ENCODE assay signal across 7 cellular contexts in genomic region chr5:149552038-149552494, GRCh38. TPM values are rescaled to one million over a fixed set of nuclear protein-coding genes. Genes with fewer than 3 reads are reported as not detected.
DNase-seq lines count a peak whose midpoint lies in the region; ATAC-seq, FAIRE-seq and TF ChIP-seq lines count a peak whose summit lies in the region.

No MANE protein-coding gene starts in this region.

- H4K8ac ChIP-seq in IMR-90 (ENCODE audit: low read depth in 2 of 2, low read length in 2 of 2) = peak overlapping the region; percentile 84 to 94

- ATAC-seq in IMR-90 (ENCODE audit: low read depth) = no peak
- no peak for ATAC-seq in activated naive CD8-positive, alpha-beta T cell treated with anti-CD3 and anti-CD28 coated beads, Interleukin-2, amount 50 U/mL, for 24 hours
- ATAC-seq in GM19324 (IDR thresholded peaks at IDR 0.05; ENCODE audit: low FRiP score, unreplicated experiment) = no peak

- H3K9me1 ChIP-seq in IMR-90 (ENCODE audit: insufficient read depth, low read length) (no peaks in the 10 kb centered on the region), keratinocyte (ENCODE audit: control insufficient read depth, extremely low read depth, insufficient read depth, low read length) (no peaks in the 10 kb centered on the region)

- H2AK9ac ChIP-seq in IMR-90 (replicated peaks; ENCODE audit: low read depth, low read length, poor library complexity) = no peak overlapping the region

- H3K4me1 ChIP-seq in IMR-90 (ENCODE audit: control insufficient read depth, insufficient read depth, low read length) (no peaks in the 10 kb centered on the region), keratinocyte (ENCODE audit: control insufficient read depth, extremely low read depth, insufficient read depth, low read length) (peaks cover 30% of the 10 kb centered on the region), subcutaneous abdominal adipose tissue (ENCODE audit: control insufficient read depth in 5 of 5, insufficient read depth in 5 of 5, low read length in 5 of 5) (peaks cover 0 to 31% (median 29%) of the 10 kb centered on the region in 5 donors)

- peak overlapping the region; percentile 64 for H3K4me3 ChIP-seq in IMR-90 (ENCODE audit: insufficient read depth, low read depth, low read length)
- H3K4me3 ChIP-seq in keratinocyte (ENCODE audit: control insufficient read depth in 2 of 3, extremely low read depth in 1 of 3, insufficient read depth in 2 of 3, low read depth in 1 of 3, low read length in 3 of 3) = peak overlapping the region; percentile 77 to 100 (median 84)
- H3K4me3 ChIP-seq in subcutaneous abdominal adipose tissue (ENCODE audit: low read depth in 1 of 5, low read length in 5 of 5) = peak overlapping the region; percentile 81 to 100 (median 99)

- intact Hi-C loops in IMR-90 (cut with micrococcal nuclease) = loop anchor here (5.0 kb wide), 1 partner anchor 35 kb away; no protein-coding TSS in a partner anchor

- peak overlapping the region; percentile 97 for H3K14ac ChIP-seq in IMR-90 (replicated peaks; ENCODE audit: low read depth, low read length)

- H3K4me1 Mint-ChIP-seq in activated naive CD8-positive, alpha-beta T cell treated with anti-CD3 and anti-CD28 coated beads, Interleukin-2, amount 50 U/mL, for 24 hours = peaks cover 34% of the 10 kb centered on the region

- no peaks in the 10 kb centered on the region for H3K27me3 Mint-ChIP-seq in activated naive CD8-positive, alpha-beta T cell treated with anti-CD3 and anti-CD28 coated beads, Interleukin-2, amount 50 U/mL, for 24 hours

- H3K27me3 ChIP-seq in IMR-90 (ENCODE audit: control insufficient read depth, insufficient read depth, low read length) (no peaks in the 10 kb centered on the region), keratinocyte (ENCODE audit: control insufficient read depth, extremely low read depth, insufficient read depth, low read length) (no peaks in the 10 kb centered on the region), subcutaneous abdominal adipose tissue (ENCODE audit: control insufficient read depth in 5 of 5, insufficient read depth in 4 of 5, low read length in 5 of 5) (no peaks in the 10 kb centered on the region)

- no peak overlapping the region for H2BK20ac ChIP-seq in IMR-90 (ENCODE audit: low read depth, low read length)

- H3K27ac Mint-ChIP-seq in activated naive CD8-positive, alpha-beta T cell treated with anti-CD3 and anti-CD28 coated beads, Interleukin-2, amount 50 U/mL, for 24 hours = peak overlapping the region; percentile 99

- peaks cover 45% of the 10 kb centered on the region for H3K79me2 ChIP-seq in keratinocyte (ENCODE audit: control insufficient read depth, insufficient read depth, low read length)

- peaks cover 35% of the 10 kb centered on the region for H3K36me3 Mint-ChIP-seq in activated naive CD8-positive, alpha-beta T cell treated with anti-CD3 and anti-CD28 coated beads, Interleukin-2, amount 50 U/mL, for 24 hours (ENCODE audit: low read depth)

- H3K9me3 ChIP-seq in IMR-90 (ENCODE audit: control insufficient read depth, insufficient read depth, low read length) = no peaks in the 10 kb centered on the region
- no peaks in the 10 kb centered on the region for H3K9me3 ChIP-seq in keratinocyte (ENCODE audit: control insufficient read depth, low read depth, low read length)
- no peaks in the 10 kb centered on the region for H3K9me3 ChIP-seq in subcutaneous abdominal adipose tissue (ENCODE audit: control insufficient read depth in 5 of 5, low read length in 5 of 5)

- peak overlapping the region; percentile 99 for H3K4me3 Mint-ChIP-seq in activated naive CD8-positive, alpha-beta T cell treated with anti-CD3 and anti-CD28 coated beads, Interleukin-2, amount 50 U/mL, for 24 hours

- peak overlapping the region; percentile 89 for H3K4ac ChIP-seq in IMR-90 (ENCODE audit: low read depth, low read length)

- H3K4me2 ChIP-seq in IMR-90 (ENCODE audit: low read depth, low read length) (peak overlapping the region; percentile 78), keratinocyte (ENCODE audit: control insufficient read depth, extremely low read depth, insufficient read depth, low read depth, low read length) (peak overlapping the region; percentile 93)

- no peak overlapping the region for H2BK15ac ChIP-seq in IMR-90 (ENCODE audit: low read depth, low read length)

- H3K9ac ChIP-seq in IMR-90 (ENCODE audit: low read depth, low read length) (peak overlapping the region; percentile 67), keratinocyte (ENCODE audit: control insufficient read depth, extremely low read depth, insufficient read depth, low read length) (peak overlapping the region; percentile 100), subcutaneous abdominal adipose tissue (ENCODE audit: low read length in 5 of 5) (peak overlapping the region; percentile 40 to 100 (median 100))

- WGBS in IMR-90 (ENCODE audit: extremely low coverage in 2 of 2, insufficient read length in 1 of 2), 2 experiments = no CpG with 5 or more reads among the region's 6 CpGs

- peaks cover 22% of the 10 kb centered on the region for H3K36me3 ChIP-seq in IMR-90 (ENCODE audit: control insufficient read depth, insufficient read depth, low read length)
- peaks cover 5 to 24% of the 10 kb centered on the region in 2 experiments for H3K36me3 ChIP-seq in keratinocyte (ENCODE audit: control insufficient read depth in 2 of 2, extremely low read depth in 1 of 2, insufficient read depth in 2 of 2, low read length in 2 of 2)
- H3K36me3 ChIP-seq in subcutaneous abdominal adipose tissue (ENCODE audit: control insufficient read depth in 5 of 5, insufficient read depth in 5 of 5, low read length in 5 of 5) = peaks cover 0 to 6% (median 1%) of the 10 kb centered on the region in 5 donors

- no peak for TF ChIP-seq RAD21 in IMR-90 (IDR thresholded peaks at IDR 0.05; ENCODE audit: low read length)

- H4K20me1 ChIP-seq in IMR-90 (ENCODE audit: insufficient read depth, low read length) (peaks cover 26% of the 10 kb centered on the region), keratinocyte (ENCODE audit: control insufficient read depth, extremely low read depth, insufficient read depth, low read length) (peaks cover 2% of the 10 kb centered on the region)

- H2AK5ac ChIP-seq in IMR-90 (ENCODE audit: low read depth, low read length) = peak overlapping the region; percentile 72; the same call in 1 of the 2 replicates

- no peak for TF ChIP-seq POLR2A in IMR-90 (IDR thresholded peaks at IDR 0.05; ENCODE audit: low read depth, low read length)

- H3K18ac ChIP-seq in IMR-90 (ENCODE audit: low read depth, low read length) = peak overlapping the region; percentile 25; the same call in 1 of the 2 replicates

- H2AFZ ChIP-seq in IMR-90 (replicated peaks; ENCODE audit: low read length, poor library complexity) (no peak overlapping the region), keratinocyte (ENCODE audit: control insufficient read depth, low read length) (peak overlapping the region; percentile 50)

- H3K27ac ChIP-seq in IMR-90 (ENCODE audit: insufficient read depth, low read length) = peak overlapping the region; percentile 80
- peak overlapping the region; percentile 98 for H3K27ac ChIP-seq in keratinocyte (ENCODE audit: control insufficient read depth, insufficient read depth, low read length)
- H3K27ac ChIP-seq in subcutaneous abdominal adipose tissue (ENCODE audit: low read depth, low read length) = peak overlapping the region; percentile 94

- peak overlapping the region; percentile 96; the same call in 1 of the 2 replicates for H3K23ac ChIP-seq in IMR-90 (ENCODE audit: low read depth, low read length)

- H3K9me3 Mint-ChIP-seq in activated naive CD8-positive, alpha-beta T cell treated with anti-CD3 and anti-CD28 coated beads, Interleukin-2, amount 50 U/mL, for 24 hours = no peaks in the 10 kb centered on the region

- H4K91ac ChIP-seq in IMR-90 (ENCODE audit: insufficient read depth, low read depth, low read length) = peak overlapping the region; percentile 81

- peaks cover 4 to 7% of the 10 kb centered on the region in 2 experiments; a peak in 1 of 4 replicates for H3K79me1 ChIP-seq in IMR-90 (ENCODE audit: low read depth in 1 of 2, low read length in 2 of 2)

- in situ Hi-C loops in IMR-90 (cut with MboI; ENCODE audit: low sequenced_read_pairs) = loop anchor here (25.0 kb wide), 1 partner anchor 390 kb away; no protein-coding TSS in a partner anchor

- DNase-seq in IMR-90 (no peak), keratinocyte (ENCODE audit: low read depth, low spot score) (no peak), NCI-H1417 (lab: John Stamatoyannopoulos, UW) (no peak), NCI-H146 treated with DMSO at 0.1 percent for 48 hours (lab: John Stamatoyannopoulos, UW; ENCODE audit: unreplicated experiment) (no peak)
- DNase-seq in activated naive CD8-positive, alpha-beta T cell treated with anti-CD3 and anti-CD28 coated beads, Interleukin-2, amount 50 U/mL, for 24 hours = no peak

- POLR2A ChIA-PET in IMR-90 (lab: Charles Lee; ENCODE audit: unreplicated experiment) = interaction anchor here (1.0 kb wide), 1 partner anchor 106 kb away, joined by 4 read pairs; no protein-coding TSS in a partner anchor

- dilution Hi-C loops in IMR-90 (cut with HindIII; ENCODE audit: low sequenced_read_pairs, unreplicated experiment) (no loop called here), keratinocyte (cut with MboI; ENCODE audit: extremely low pct_ligation_motif_present, low sequenced_read_pairs) (no loop called here)

- H2BK5ac ChIP-seq in IMR-90 (ENCODE audit: low read depth, low read length, poor library complexity, severe bottlenecking) = peak overlapping the region; percentile 74

- H3K56ac ChIP-seq in IMR-90 (ENCODE audit: extremely low read depth, insufficient read depth, low read length) = peak overlapping the region; percentile 95

- no peak for TF ChIP-seq CTCF in IMR-90 (conservative IDR thresholded peaks at IDR 0.05; ENCODE audit: low read depth, low read length)
- no peak for TF ChIP-seq CTCF in keratinocyte (optimal IDR thresholded peaks at IDR 0.05 in 1 of 3, IDR thresholded peaks at IDR 0.05 in 1 of 3, conservative IDR thresholded peaks at IDR 0.05 in 1 of 3; ENCODE audit: extremely low read depth in 1 of 3, insufficient read depth in 2 of 3, low read length in 3 of 3)

- peak overlapping the region; percentile 35; the same call in 1 of the 2 replicates for H2BK120ac ChIP-seq in IMR-90 (ENCODE audit: low read depth, low read length)

- no TSS peak for BruUV-seq in IMR-90 (replicated peaks; lab: Mats Ljungman, UMichigan)

- no peak for FAIRE-seq in keratinocyte (lab: Jason Lieb, UNC)

- CTCF ChIA-PET in IMR-90 (lab: Yijun Ruan, JAX) = interaction anchor here (0.5 to 1.9 kb wide), 6 partner anchors 29 to 117 kb away, joined by 4 to 9 read pairs (median 4); no protein-coding TSS in a partner anchor

- peak overlapping the region; percentile 53; the same call in 1 of the 2 replicates for H4K5ac ChIP-seq in IMR-90 (ENCODE audit: low read depth, low read length)

RNA-seq across cellular contexts. Expression of gene CSNK1A1, which starts 0.8 kb away (rescaled TPM):
- total RNA-seq in IMR-90 (2012; rRNA removed) = 419 and 573 TPM in 2 replicates
- polyA plus RNA-seq in IMR-90 (2012; rRNA removed) (112 and 140 TPM in 2 replicates), keratinocyte (195 to 289 TPM (median 265 TPM) in 3 replicates)
- 64.4 and 68.9 TPM in 2 replicates for polyA plus RNA-seq in IMR-90 (2012; cell fraction: cytosol; rRNA removed)
- 56.7 and 85.2 TPM in 2 replicates for polyA plus RNA-seq in IMR-90 (2012; cell fraction: nucleus; rRNA removed; ENCODE audit: low replicate concordance)
- polyA plus RNA-seq in keratinocyte (2011; ENCODE audit: low read depth) = 951 TPM
- 163 and 296 TPM in 2 replicates for polyA plus RNA-seq in keratinocyte (2011; cell fraction: cytosol; rRNA removed)
- 204 and 245 TPM in 2 replicates for polyA plus RNA-seq in keratinocyte (2011; cell fraction: nucleus; rRNA removed)
- 203 and 302 TPM in 2 replicates for polyA plus RNA-seq in keratinocyte (2012; ENCODE audit: low replicate concordance)
- 139 to 440 TPM (median 413 TPM) in 3 replicates for polyA minus RNA-seq in keratinocyte
- 372 TPM for polyA minus RNA-seq in keratinocyte (2011; cell fraction: cytosol; rRNA and poly(A)+ RNA removed)
- polyA minus RNA-seq in keratinocyte (2011; cell fraction: nucleus; rRNA and poly(A)+ RNA removed) = 205 and 376 TPM in 2 replicates

RNA-seq across cellular contexts. Expression of gene ARHGEF37, which starts 29.2 kb away (rescaled TPM):
- 0.28 and 0.54 TPM in 2 replicates for total RNA-seq in IMR-90 (2012; rRNA removed)
- polyA plus RNA-seq in IMR-90 (2012; rRNA removed) (0.39 and 0.42 TPM in 2 replicates), keratinocyte (4.1 to 25.0 TPM (median 8.7 TPM) in 3 replicates)
- 0.15 and 0.37 TPM in 2 replicates for polyA plus RNA-seq in IMR-90 (2012; cell fraction: cytosol; rRNA removed)
- polyA plus RNA-seq in IMR-90 (2012; cell fraction: nucleus; rRNA removed; ENCODE audit: low replicate concordance) = 0.74 and 1.1 TPM in 2 replicates
- polyA plus RNA-seq in keratinocyte (2011; ENCODE audit: low read depth) = 19.3 TPM
- 7.9 and 8.8 TPM in 2 replicates for polyA plus RNA-seq in keratinocyte (2011; cell fraction: cytosol; rRNA removed)
- 22.3 and 22.9 TPM in 2 replicates for polyA plus RNA-seq in keratinocyte (2011; cell fraction: nucleus; rRNA removed)
- 5.7 and 29.3 TPM in 2 replicates for polyA plus RNA-seq in keratinocyte (2012; ENCODE audit: low replicate concordance)
- 6.6 to 21.9 TPM (median 11.9 TPM) in 3 replicates for polyA minus RNA-seq in keratinocyte
- 6.9 TPM for polyA minus RNA-seq in keratinocyte (2011; cell fraction: cytosol; rRNA and poly(A)+ RNA removed)
- polyA minus RNA-seq in keratinocyte (2011; cell fraction: nucleus; rRNA and poly(A)+ RNA removed) = 15.3 and 18.8 TPM in 2 replicates
